ENCODE assay signal across 23 cellular contexts in the genomic region with DNA sequence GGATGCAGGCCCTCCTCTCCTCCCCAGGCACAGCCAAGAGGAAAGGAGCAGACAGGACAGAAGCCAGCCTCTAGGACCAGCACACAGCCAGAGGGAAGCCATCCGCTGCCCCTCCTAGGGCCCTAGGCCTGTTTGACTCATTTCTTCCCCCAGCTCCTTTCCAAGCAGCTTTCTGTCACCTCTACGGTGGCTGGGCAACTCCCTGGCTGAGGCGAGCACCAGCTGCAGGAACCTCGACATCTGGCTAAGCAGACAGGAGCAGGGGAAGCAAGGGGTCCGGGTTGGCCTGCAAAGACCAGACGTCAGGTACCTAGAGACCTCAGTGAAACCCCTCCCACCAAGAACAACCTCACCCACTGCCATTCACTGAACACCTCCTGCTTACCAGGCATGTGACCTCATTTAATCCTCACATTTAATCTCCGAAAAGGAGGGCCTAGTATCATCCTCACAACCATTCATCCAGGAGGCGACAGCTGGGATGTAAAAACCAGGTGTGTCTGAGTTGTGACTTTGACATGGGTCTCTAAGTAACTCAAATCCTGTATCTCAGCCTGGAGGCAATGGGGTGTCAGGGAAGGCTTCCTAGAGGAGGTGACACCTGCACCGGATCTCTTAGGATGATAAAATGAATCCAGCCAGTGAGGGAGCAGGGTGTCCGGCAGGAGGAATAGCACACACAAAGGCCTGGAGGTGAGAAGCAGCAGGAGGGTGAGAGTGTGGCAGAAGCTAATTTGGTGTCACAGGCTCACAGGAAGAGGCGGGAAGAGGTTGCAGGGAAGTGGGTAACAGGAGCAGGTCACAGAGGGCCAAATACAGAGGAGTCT. TPM values are rescaled to one million over a fixed set of nuclear protein-coding genes. Genes with fewer than 3 reads are reported as not detected.
DNase-seq lines count a peak whose midpoint lies in the region; ATAC-seq, FAIRE-seq and TF ChIP-seq lines count a peak whose summit lies in the region.
"Had no signal": no experiment of that assay in that cellular context is flagged by ENCODE, and none has a peak within 500 bp of the region (broad histone marks: within the 10 kb centered on the region; RNA-seq: fewer than 3 reads in every experiment).

No MANE protein-coding gene starts in this region.

- H2AFZ ChIP-seq in H9 (ENCODE audit: low read length) = no peak overlapping the region
- H2AFZ ChIP-seq in K562 (ENCODE audit: low read depth, low read length) = no peak overlapping the region

- H3K9me3 Mint-ChIP-seq in activated CD4-positive, alpha-beta memory T cell treated with anti-CD3 and anti-CD28 coated beads, Interleukin-2, amount 10 ng/mL, durations not matched to agents 7 days and 5 days = no peaks in the 10 kb centered on the region
- no peaks in the 10 kb centered on the region for H3K9me3 Mint-ChIP-seq in activated CD4-positive, alpha-beta memory T cell treated with anti-CD3 and anti-CD28 coated beads for 36 hours
- H3K9me3 Mint-ChIP-seq in H9 = peaks cover 0 to under 1% of the 10 kb centered on the region in 2 experiments; a peak in 1 of 5 replicates
- H3K9me3 Mint-ChIP-seq: nephron progenitor cell had no signal

- H3K27me3 ChIP-seq in H9 (ENCODE audit: insufficient read depth, low read length) (no peaks in the 10 kb centered on the region), K562 (ENCODE audit: control insufficient read depth in 2 of 2, insufficient read depth in 2 of 2, low read length in 2 of 2) (no peaks in the 10 kb centered on the region), BE2C (no peaks in the 10 kb centered on the region)
- H3K27me3 ChIP-seq: esophagus squamous epithelium, SJSA1, uterus had no signal

- no peak overlapping the region; the same call in 1 of the 2 replicates for H3K14ac ChIP-seq in H9 (ENCODE audit: insufficient read depth, low read length)

- H3K23ac ChIP-seq in H9 (ENCODE audit: insufficient read length, low read depth, low read length) = no peak overlapping the region

- no peak overlapping the region for H3K9ac ChIP-seq in H9 (ENCODE audit: extremely low read depth, insufficient read length, low read length)
- peak overlapping the region in 1 of 2 experiments; percentile 2; a peak in 2 of 4 replicates for H3K9ac ChIP-seq in K562 (ENCODE audit: insufficient read depth in 1 of 2, low read depth in 2 of 2, low read length in 2 of 2)

- no peak for TF ChIP-seq POLR2A in K562 (conservative IDR thresholded peaks at IDR 0.05)

- H4K20me1 ChIP-seq in H9 (ENCODE audit: control insufficient read depth, insufficient read depth, insufficient read length) (no peaks in the 10 kb centered on the region), K562 (replicated peaks; ENCODE audit: control insufficient read depth, insufficient read depth, low read length) (peaks cover 22% of the 10 kb centered on the region)

- peaks cover 3% of the 10 kb centered on the region; the same call in 1 of the 2 replicates for H3K4me1 ChIP-seq in H9 (ENCODE audit: insufficient read depth, low read length)
- H3K4me1 ChIP-seq in K562 (replicated peaks in 1 of 2; ENCODE audit: control insufficient read depth in 2 of 2, insufficient read depth in 2 of 2, low read length in 2 of 2) = peaks cover 14 to 29% of the 10 kb centered on the region in 2 experiments
- H3K4me1 ChIP-seq in BE2C = peaks cover 9% of the 10 kb centered on the region

- no peak overlapping the region for H3K18ac ChIP-seq in H9 (ENCODE audit: insufficient read length, low read depth, low read length)

- H3K56ac ChIP-seq in H9 (ENCODE audit: insufficient read length, low read depth, low read length) = no peak overlapping the region

- no peak overlapping the region for H3K4me3 ChIP-seq in K562
- no peak overlapping the region for H3K4me3 ChIP-seq in BE2C (ENCODE audit: low read depth, low read length)
- H3K4me3 ChIP-seq: esophagus squamous epithelium, SJSA1, uterus had no signal

- peaks cover 62% of the 10 kb centered on the region for H3K36me3 Mint-ChIP-seq in activated CD4-positive, alpha-beta memory T cell treated with anti-CD3 and anti-CD28 coated beads, Interleukin-2, amount 10 ng/mL, durations not matched to agents 7 days and 5 days (ENCODE audit: low read depth)
- peaks cover 38% of the 10 kb centered on the region for H3K36me3 Mint-ChIP-seq in activated CD4-positive, alpha-beta memory T cell treated with anti-CD3 and anti-CD28 coated beads for 36 hours
- peaks cover 39 to 86% (median 61%) of the 10 kb centered on the region in 3 experiments for H3K36me3 Mint-ChIP-seq in H9 (ENCODE audit: insufficient read depth in 1 of 3, low read depth in 3 of 3)

- H3K9me3 ChIP-seq in H9 (ENCODE audit: control insufficient read depth, low read depth, low read length) (no peaks in the 10 kb centered on the region), K562 (replicated peaks; ENCODE audit: control insufficient read depth, insufficient read depth, low read depth, low read length) (no peaks in the 10 kb centered on the region), BE2C (no peaks in the 10 kb centered on the region)
- H3K9me3 ChIP-seq: esophagus squamous epithelium, SJSA1, uterus had no signal

- H3K27ac ChIP-seq in H9 (ENCODE audit: insufficient read length, low read depth, low read length) (no peak overlapping the region), K562 (ENCODE audit: extremely low read depth, low read depth, low read length) (no peak overlapping the region)
- H3K27ac ChIP-seq: esophagus squamous epithelium, SJSA1, uterus had no signal

- POLR2A ChIA-PET in activated CD4-positive, alpha-beta memory T cell treated with anti-CD3 and anti-CD28 coated beads, Interleukin-2, amount 10 ng/mL, durations not matched to agents 7 days and 5 days (lab: Charles Lee) = no interaction called here
- POLR2A ChIA-PET in activated CD4-positive, alpha-beta memory T cell treated with anti-CD3 and anti-CD28 coated beads for 36 hours (lab: Charles Lee) = no interaction called here
- POLR2A ChIA-PET in K562 (lab: Yijun Ruan, JAX) = interaction anchor here (0.6 to 1.0 kb wide), 2 partner anchors 8 to 9 kb away, joined by 3 read pairs; no protein-coding TSS in a partner anchor

- TF ChIP-seq EP300 in K562 (IDR thresholded peaks at IDR 0.05; ENCODE audit: low read length) = no peak

- no peak overlapping the region for H2BK120ac ChIP-seq in H9 (ENCODE audit: low read depth, low read length, poor library complexity, severe bottlenecking)

- H3K27ac Mint-ChIP-seq in activated CD4-positive, alpha-beta memory T cell treated with anti-CD3 and anti-CD28 coated beads, Interleukin-2, amount 10 ng/mL, durations not matched to agents 7 days and 5 days = peak overlapping the region; percentile 37
- no peak overlapping the region for H3K27ac Mint-ChIP-seq in activated CD4-positive, alpha-beta memory T cell treated with anti-CD3 and anti-CD28 coated beads for 36 hours
- peak overlapping the region in 2 of 3 experiments; percentile 36 to 71; a peak in 3 of 7 replicates for H3K27ac Mint-ChIP-seq in H9
- H3K27ac Mint-ChIP-seq: nephron progenitor cell had no signal

- no peak overlapping the region for H3K4ac ChIP-seq in H9 (ENCODE audit: low read depth, low read length)

- H3K4me3 Mint-ChIP-seq in activated CD4-positive, alpha-beta memory T cell treated with anti-CD3 and anti-CD28 coated beads, Interleukin-2, amount 10 ng/mL, durations not matched to agents 7 days and 5 days = no peak overlapping the region
- no peak overlapping the region for H3K4me3 Mint-ChIP-seq in activated CD4-positive, alpha-beta memory T cell treated with anti-CD3 and anti-CD28 coated beads for 36 hours
- H3K4me3 Mint-ChIP-seq in H9 = no peak overlapping the region; a peak in 1 of 5 replicates
- H3K4me3 Mint-ChIP-seq: nephron progenitor cell had no signal

- BruUV-seq in K562 (replicated peaks; lab: Mats Ljungman, UMichigan) = no TSS peak

- no peaks in the 10 kb centered on the region for H3K27me3 Mint-ChIP-seq in activated CD4-positive, alpha-beta memory T cell treated with anti-CD3 and anti-CD28 coated beads, Interleukin-2, amount 10 ng/mL, durations not matched to agents 7 days and 5 days
- no peaks in the 10 kb centered on the region for H3K27me3 Mint-ChIP-seq in activated CD4-positive, alpha-beta memory T cell treated with anti-CD3 and anti-CD28 coated beads for 36 hours
- H3K27me3 Mint-ChIP-seq in H9 (ENCODE audit: low read depth) = no peaks in the 10 kb centered on the region; the same call in 1 of the 2 replicates

- CTCF ChIA-PET in activated CD4-positive, alpha-beta memory T cell treated with anti-CD3 and anti-CD28 coated beads, Interleukin-2, amount 10 ng/mL, durations not matched to agents 7 days and 5 days (lab: Charles Lee) = interaction anchor here (1.2 kb wide), 1 partner anchor 43 kb away, joined by 3 read pairs; no protein-coding TSS in a partner anchor
- CTCF ChIA-PET in activated CD4-positive, alpha-beta memory T cell treated with anti-CD3 and anti-CD28 coated beads for 36 hours (lab: Charles Lee) = interaction anchor here (3.4 kb wide), 1 partner anchor 44 kb away, joined by 16 read pairs; no protein-coding TSS in a partner anchor
- CTCF ChIA-PET in K562 (lab: Yijun Ruan, JAX; ENCODE audit: low intra/inter-chr PET ratio) = interaction anchor here (1.6 kb wide), 1 partner anchor 71 kb away, joined by 3 read pairs; no protein-coding TSS in a partner anchor

- H3K79me1 ChIP-seq in H9 (ENCODE audit: insufficient read depth, low read depth, low read length, poor library complexity, severe bottlenecking) = peaks cover 10% of the 10 kb centered on the region

- H3K79me2 ChIP-seq in H9 (ENCODE audit: insufficient read depth, low read length) = peaks cover 21% of the 10 kb centered on the region; the same call in 1 of the 2 replicates
- H3K79me2 ChIP-seq in K562 (ENCODE audit: control insufficient read depth, insufficient read depth, low read length) = peaks cover 69% of the 10 kb centered on the region

- FAIRE-seq in K562 (lab: Jason Lieb, UNC) = no peak
- FAIRE-seq: small intestine had no signal

- H3K36me3 ChIP-seq in K562 (ENCODE audit: control insufficient read depth, insufficient read depth, low read length) (peaks cover 85% of the 10 kb centered on the region), BE2C (peaks cover 16% of the 10 kb centered on the region; the same call in 1 of the 2 replicates)
- H3K36me3 ChIP-seq: uterus had no signal

- no peak for TF ChIP-seq CTCF in H9 (conservative IDR thresholded peaks at IDR 0.05)
- TF ChIP-seq CTCF in K562 (IDR thresholded peaks at IDR 0.05 in 2 of 3, conservative IDR thresholded peaks at IDR 0.05 in 1 of 3; ENCODE audit: insufficient read depth in 2 of 3, low read depth in 1 of 3, low read length in 3 of 3) = no peak
- TF ChIP-seq CTCF in BE2C (IDR thresholded peaks at IDR 0.05; ENCODE audit: low read depth, low read length) = no peak

- no CpG with 5 or more reads among the region's 11 CpGs for WGBS in H9 (ENCODE audit: extremely low coverage, insufficient read length, low lambda C conversion rate)
- 76% methylated on average over 11 of the region's 11 CpGs for WGBS in K562 (ENCODE audit: insufficient coverage, low coverage, missing lambda C conversion rate)

- no peak overlapping the region for H3T11ph ChIP-seq in H9 (ENCODE audit: low read length)

- H2AK5ac ChIP-seq in H9 (ENCODE audit: insufficient read length, low read length) = no peak overlapping the region

- H2BK15ac ChIP-seq in H9 (ENCODE audit: low read depth, low read length) = no peak overlapping the region

- in situ Hi-C loops in K562 (cut with MboI) = no loop called here

- no peak overlapping the region for H2BK20ac ChIP-seq in H9 (ENCODE audit: low read depth, low read length, poor library complexity, severe bottlenecking)

- peaks cover 10% of the 10 kb centered on the region for H3K23me2 ChIP-seq in H9 (ENCODE audit: insufficient read length, low read depth, low read length, poor library complexity, severe bottlenecking)

- H3K4me1 Mint-ChIP-seq in activated CD4-positive, alpha-beta memory T cell treated with anti-CD3 and anti-CD28 coated beads, Interleukin-2, amount 10 ng/mL, durations not matched to agents 7 days and 5 days = peaks cover 43% of the 10 kb centered on the region
- peaks cover 19% of the 10 kb centered on the region for H3K4me1 Mint-ChIP-seq in activated CD4-positive, alpha-beta memory T cell treated with anti-CD3 and anti-CD28 coated beads for 36 hours (ENCODE audit: low read depth)
- peaks cover 35 to 37% of the 10 kb centered on the region in 2 experiments for H3K4me1 Mint-ChIP-seq in H9

- H4K8ac ChIP-seq in H9 (replicated peaks; ENCODE audit: insufficient read length, low read depth, low read length) = no peak overlapping the region

- no peak for ATAC-seq in K562
- no peak for ATAC-seq in GM21390 (IDR thresholded peaks at IDR 0.05; ENCODE audit: unreplicated experiment)
- ATAC-seq: left cardiac atrium had no signal

- no peaks in the 10 kb centered on the region for H3K9me1 ChIP-seq in K562 (ENCODE audit: control insufficient read depth, insufficient read depth, low read length)

- no peak overlapping the region for H2BK5ac ChIP-seq in H9 (ENCODE audit: insufficient read length, low read length)

- no peak overlapping the region for H4K5ac ChIP-seq in H9 (ENCODE audit: insufficient read length, low read depth, low read length)

- no peak overlapping the region for H4K91ac ChIP-seq in H9 (ENCODE audit: insufficient read length, low read depth, low read length)

- no peak for DNase-seq in activated CD4-positive, alpha-beta memory T cell treated with anti-CD3 and anti-CD28 coated beads, Interleukin-2, amount 10 ng/mL, durations not matched to agents 7 days and 5 days
- no peak for DNase-seq in activated CD4-positive, alpha-beta memory T cell treated with anti-CD3 and anti-CD28 coated beads for 36 hours
- DNase-seq in H9 = no peak
- DNase-seq in K562 (ENCODE audit: extremely low read depth in 1 of 4, low spot score in 3 of 4) = no peak
- DNase-seq in posterior vena cava (ENCODE audit: low spot score) = peak; percentile 44
- no peak for DNase-seq in stimulated activated CD4-positive, alpha-beta T cell treated with anti-CD3 and anti-CD28 coated beads, Interleukin-12 subunit alpha, Interleukin-12 subunit beta, amount 100 ng/mL, for 4 hours
- no peak for DNase-seq in BE2C
- DNase-seq: activated CD4-positive, CD25-positive, alpha-beta regulatory T cell; activated CD8-positive, alpha-beta memory T cell treated with anti-CD3 and anti-CD28 coated beads, Interleukin-2, amount 50 U/mL, for 48 hours; activated naive CD4-positive, alpha-beta T cell; effector CD8-positive, alpha-beta T cell; EL; esophagus squamous epithelium; left cardiac atrium; NCI-H1105 treated with DMSO at 0.1 percent for 48 hours; NCI-H526 treated with DMSO at 0.1 percent for 48 hours; small intestine; stimulated activated CD4-positive, alpha-beta T cell treated with anti-CD3 and anti-CD28 coated beads, Interleukin-4, amount 100 ng/mL, for 24 hours; T-helper 9 cell; uterus had no signal

- intact Hi-C loops in activated CD4-positive, alpha-beta memory T cell treated with anti-CD3 and anti-CD28 coated beads for 36 hours (cut with micrococcal nuclease) = no loop called here
- intact Hi-C loops in K562 (cut with micrococcal nuclease) (no loop called here), posterior vena cava (cut with DNase I) (no loop called here)

- TF ChIP-seq RAD21 in K562 (CRISPR knock-in tag; conservative IDR thresholded peaks at IDR 0.05 in 1 of 2, IDR thresholded peaks at IDR 0.05 in 1 of 2) = no peak

- H3K4me2 ChIP-seq in H9 (ENCODE audit: insufficient read depth, insufficient read length, low read length) = no peak overlapping the region
- no peak overlapping the region for H3K4me2 ChIP-seq in K562 (ENCODE audit: insufficient read depth, low read length)

- H2BK12ac ChIP-seq in H9 (ENCODE audit: insufficient read length, low read depth, low read length) = no peak overlapping the region

RNA-seq across cellular contexts. Expression of gene LRP8, which starts 5.9 kb away (rescaled TPM):
- 10 to 100 TPM; 51.5 to 52.7 TPM for total RNA-seq in activated CD4-positive, alpha-beta memory T cell treated with anti-CD3 and anti-CD28 coated beads, Interleukin-2, amount 10 ng/mL, durations not matched to agents 7 days and 5 days
- total RNA-seq in activated CD4-positive, alpha-beta memory T cell treated with anti-CD3 and anti-CD28 coated beads for 36 hours = 10 to 100 TPM; 38.6 to 38.8 TPM
- total RNA-seq in H9 (2021) = 69.2 and 78.6 TPM in 2 replicates
- total RNA-seq in K562 (2011; cell fraction: chromatin; rRNA removed; ENCODE audit: low replicate concordance) = 204 and 345 TPM in 2 replicates
- 194 and 216 TPM in 2 replicates for total RNA-seq in K562 (2011; cell fraction: nucleolus; rRNA removed)
- total RNA-seq in K562 (2011; cell fraction: nucleoplasm; rRNA removed) = 168 and 198 TPM in 2 replicates
- total RNA-seq in K562 (2014; rRNA removed) = 24.2 and 27.6 TPM in 2 replicates
- 27.5 and 29.1 TPM in 2 replicates for total RNA-seq in K562 (2014; rRNA removed; fragmentation: Illumina TruSeq; extraction: Trizol)
- 35.3 and 35.9 TPM in 2 replicates for total RNA-seq in K562 (2015; rRNA removed; fragmentation: Illumina TruSeq; extraction: Trizol)
- total RNA-seq in K562 (2021) = 34.3 and 42.7 TPM in 2 replicates
- polyA plus RNA-seq in K562 (2011; rRNA removed) = 56.1 and 81.1 TPM in 2 replicates
- polyA plus RNA-seq in K562 (2011; cell fraction: cytosol; rRNA removed) = 51.8 and 56.8 TPM in 2 replicates
- 300 and 376 TPM in 2 replicates for polyA plus RNA-seq in K562 (2011; cell fraction: nucleus; rRNA removed)
- 19.3 and 23.5 TPM in 2 replicates for polyA plus RNA-seq in K562 (2012)
- 41.4 and 44.4 TPM in 2 replicates for polyA plus RNA-seq in K562 (2014; fragmentation: Illumina TruSeq; extraction: Trizol)
- polyA plus RNA-seq in K562 (2014; fragmentation: Nextera tagmentation; extraction: Ambion mirVana) = 1 to 10 TPM; 7.1 to 8.8 TPM
- polyA plus RNA-seq in K562 (2014; rRNA removed) = 31.3 and 35.3 TPM in 2 replicates
- polyA minus RNA-seq in K562 (2011; rRNA and poly(A)+ RNA removed) = 90.5 and 95.8 TPM in 2 replicates
- 33.8 and 37.6 TPM in 2 replicates for polyA minus RNA-seq in K562 (2011; cell fraction: cytosol; rRNA and poly(A)+ RNA removed)
- polyA minus RNA-seq in K562 (2011; cell fraction: nucleus; rRNA and poly(A)+ RNA removed) = 90.9 and 98.3 TPM in 2 replicates
- total RNA-seq in posterior vena cava = 1 to 10 TPM; 5.7 to 7.2 TPM
- 24.0 TPM for polyA plus RNA-seq in BE2C (2012; ENCODE audit: insufficient read depth, insufficient read length, low read depth)
